1 cellular context compared by ENCODE assay signal in the genomic region with DNA sequence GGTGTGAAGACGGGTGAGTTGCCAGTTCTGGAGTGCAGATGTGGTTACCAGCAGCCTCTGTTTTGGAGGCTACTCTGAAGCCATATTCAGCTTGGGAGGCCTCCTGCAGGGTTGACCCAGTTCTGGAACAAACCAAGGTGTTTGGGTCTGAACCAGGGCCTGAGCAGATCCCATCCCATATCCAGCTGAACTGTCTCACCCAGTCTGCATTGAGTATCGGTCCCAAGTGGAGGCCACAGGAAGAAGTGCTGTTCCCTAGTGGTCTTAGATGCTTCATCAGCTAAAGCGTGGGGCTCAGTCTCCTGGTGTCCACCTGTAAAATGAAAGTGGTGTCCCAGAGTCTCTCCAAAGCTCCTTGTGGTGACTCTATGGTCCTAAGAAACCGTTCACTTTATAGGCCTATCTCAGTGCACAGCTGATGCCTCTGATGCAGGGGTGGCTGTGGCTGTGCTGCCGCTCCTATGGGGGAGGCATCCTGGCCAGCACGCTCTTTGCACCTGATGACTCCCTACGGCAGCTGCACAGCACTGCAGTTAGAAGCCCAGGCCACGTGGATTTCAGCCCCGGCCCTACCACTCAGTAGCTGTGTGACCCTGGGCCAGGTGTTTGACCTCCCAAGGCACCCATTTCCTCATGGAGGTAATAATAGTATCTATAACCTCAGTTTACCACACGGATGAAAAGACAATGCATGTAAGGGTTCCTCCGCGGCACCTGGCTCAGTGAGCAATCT.
TF ChIP-seq lines count a peak whose summit lies in the region.

No MANE protein-coding gene starts in this region.

TF ChIP-seq in K562, 482 proteins besides CTCF, POLR2A, EP300 and RAD21 (continues in another document):
- TF ChIP-seq CBFA2T2 (conservative IDR thresholded peaks at IDR 0.05) (peak; percentile 44), ZNF830 (CRISPR knock-in tag; IDR thresholded peaks at IDR 0.05) (no peak), L3MBTL2 (IDR thresholded peaks at IDR 0.05) (peak; percentile 76), ADNP (tag; IDR thresholded peaks at IDR 0.05) (no peak), NFRKB (IDR thresholded peaks at IDR 0.05; ENCODE audit: low read depth) (no peak), TCF3 (CRISPR knock-in tag; IDR thresholded peaks at IDR 0.05) (no peak), CBFA2T3 (IDR thresholded peaks at IDR 0.05) (peak; percentile 67), DDX20 (tag; IDR thresholded peaks at IDR 0.05; ENCODE audit: low read depth) (no peak), BHLHE40 (IDR thresholded peaks at IDR 0.05; ENCODE audit: low read length) (peak; percentile 62; the same call in 1 of the 2 replicates), ETS2 (tag; IDR thresholded peaks at IDR 0.05; ENCODE audit: borderline replicate concordance, poor library complexity, severe bottlenecking) (no peak), NFYB (IDR thresholded peaks at IDR 0.05; ENCODE audit: extremely low read depth, insufficient read length) (no peak), E2F3 (CRISPR knock-in tag; IDR thresholded peaks at IDR 0.05) (0 out of 2 replicates have a peak, but pooled peaks have one; percentile 27), ZNF766 (CRISPR knock-in tag; conservative IDR thresholded peaks at IDR 0.05) (no peak), ZNF3 (CRISPR knock-in tag; IDR thresholded peaks at IDR 0.05) (no peak), FOXP1 (CRISPR knock-in tag; IDR thresholded peaks at IDR 0.05) (no peak), DMBX1 (CRISPR knock-in tag; IDR thresholded peaks at IDR 0.05; ENCODE audit: borderline replicate concordance) (0 out of 2 replicates have a peak, but pooled peaks have one; percentile 31), SMARCA5 (IDR thresholded peaks at IDR 0.05) (no peak), MYC (IDR thresholded peaks at IDR 0.05; ENCODE audit: low read depth, low read length) (peak; percentile 77; the same call in 1 of the 2 replicates), MYC (CRISPR knock-in tag; IDR thresholded peaks at IDR 0.05; ENCODE audit: borderline replicate concordance, low read depth) (no peak), ZNF695 (CRISPR knock-in tag; IDR thresholded peaks at IDR 0.05) (no peak)
- TF ChIP-seq, protein P1, sequence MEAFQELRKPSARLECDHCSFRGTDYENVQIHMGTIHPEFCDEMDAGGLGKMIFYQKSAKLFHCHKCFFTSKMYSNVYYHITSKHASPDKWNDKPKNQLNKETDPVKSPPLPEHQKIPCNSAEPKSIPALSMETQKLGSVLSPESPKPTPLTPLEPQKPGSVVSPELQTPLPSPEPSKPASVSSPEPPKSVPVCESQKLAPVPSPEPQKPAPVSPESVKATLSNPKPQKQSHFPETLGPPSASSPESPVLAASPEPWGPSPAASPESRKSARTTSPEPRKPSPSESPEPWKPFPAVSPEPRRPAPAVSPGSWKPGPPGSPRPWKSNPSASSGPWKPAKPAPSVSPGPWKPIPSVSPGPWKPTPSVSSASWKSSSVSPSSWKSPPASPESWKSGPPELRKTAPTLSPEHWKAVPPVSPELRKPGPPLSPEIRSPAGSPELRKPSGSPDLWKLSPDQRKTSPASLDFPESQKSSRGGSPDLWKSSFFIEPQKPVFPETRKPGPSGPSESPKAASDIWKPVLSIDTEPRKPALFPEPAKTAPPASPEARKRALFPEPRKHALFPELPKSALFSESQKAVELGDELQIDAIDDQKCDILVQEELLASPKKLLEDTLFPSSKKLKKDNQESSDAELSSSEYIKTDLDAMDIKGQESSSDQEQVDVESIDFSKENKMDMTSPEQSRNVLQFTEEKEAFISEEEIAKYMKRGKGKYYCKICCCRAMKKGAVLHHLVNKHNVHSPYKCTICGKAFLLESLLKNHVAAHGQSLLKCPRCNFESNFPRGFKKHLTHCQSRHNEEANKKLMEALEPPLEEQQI (IDR thresholded peaks at IDR 0.05): no peak
- TF ChIP-seq, protein P2, sequence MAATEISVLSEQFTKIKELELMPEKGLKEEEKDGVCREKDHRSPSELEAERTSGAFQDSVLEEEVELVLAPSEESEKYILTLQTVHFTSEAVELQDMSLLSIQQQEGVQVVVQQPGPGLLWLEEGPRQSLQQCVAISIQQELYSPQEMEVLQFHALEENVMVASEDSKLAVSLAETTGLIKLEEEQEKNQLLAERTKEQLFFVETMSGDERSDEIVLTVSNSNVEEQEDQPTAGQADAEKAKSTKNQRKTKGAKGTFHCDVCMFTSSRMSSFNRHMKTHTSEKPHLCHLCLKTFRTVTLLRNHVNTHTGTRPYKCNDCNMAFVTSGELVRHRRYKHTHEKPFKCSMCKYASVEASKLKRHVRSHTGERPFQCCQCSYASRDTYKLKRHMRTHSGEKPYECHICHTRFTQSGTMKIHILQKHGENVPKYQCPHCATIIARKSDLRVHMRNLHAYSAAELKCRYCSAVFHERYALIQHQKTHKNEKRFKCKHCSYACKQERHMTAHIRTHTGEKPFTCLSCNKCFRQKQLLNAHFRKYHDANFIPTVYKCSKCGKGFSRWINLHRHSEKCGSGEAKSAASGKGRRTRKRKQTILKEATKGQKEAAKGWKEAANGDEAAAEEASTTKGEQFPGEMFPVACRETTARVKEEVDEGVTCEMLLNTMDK (IDR thresholded peaks at IDR 0.05; ENCODE audit: borderline replicate concordance, insufficient read depth, low read depth, low read length, poor library complexity, severe bottlenecking): no peak
- TF ChIP-seq, protein P3, sequence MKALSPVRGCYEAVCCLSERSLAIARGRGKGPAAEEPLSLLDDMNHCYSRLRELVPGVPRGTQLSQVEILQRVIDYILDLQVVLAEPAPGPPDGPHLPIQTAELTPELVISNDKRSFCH (CRISPR knock-in tag; IDR thresholded peaks at IDR 0.05): no peak
- TF ChIP-seq, protein P3 (tag; IDR thresholded peaks at IDR 0.05): no peak
- TF ChIP-seq, protein P4, sequence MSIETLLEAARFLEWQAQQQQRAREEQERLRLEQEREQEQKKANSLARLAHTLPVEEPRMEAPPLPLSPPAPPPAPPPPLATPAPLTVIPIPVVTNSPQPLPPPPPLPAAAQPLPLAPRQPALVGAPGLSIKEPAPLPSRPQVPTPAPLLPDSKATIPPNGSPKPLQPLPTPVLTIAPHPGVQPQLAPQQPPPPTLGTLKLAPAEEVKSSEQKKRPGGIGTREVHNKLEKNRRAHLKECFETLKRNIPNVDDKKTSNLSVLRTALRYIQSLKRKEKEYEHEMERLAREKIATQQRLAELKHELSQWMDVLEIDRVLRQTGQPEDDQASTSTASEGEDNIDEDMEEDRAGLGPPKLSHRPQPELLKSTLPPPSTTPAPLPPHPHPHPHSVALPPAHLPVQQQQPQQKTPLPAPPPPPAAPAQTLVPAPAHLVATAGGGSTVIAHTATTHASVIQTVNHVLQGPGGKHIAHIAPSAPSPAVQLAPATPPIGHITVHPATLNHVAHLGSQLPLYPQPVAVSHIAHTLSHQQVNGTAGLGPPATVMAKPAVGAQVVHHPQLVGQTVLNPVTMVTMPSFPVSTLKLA (conservative IDR thresholded peaks at IDR 0.05): peak; percentile 39 to 47; a peak in 1 of 4 replicates
- TF ChIP-seq, protein P5, sequence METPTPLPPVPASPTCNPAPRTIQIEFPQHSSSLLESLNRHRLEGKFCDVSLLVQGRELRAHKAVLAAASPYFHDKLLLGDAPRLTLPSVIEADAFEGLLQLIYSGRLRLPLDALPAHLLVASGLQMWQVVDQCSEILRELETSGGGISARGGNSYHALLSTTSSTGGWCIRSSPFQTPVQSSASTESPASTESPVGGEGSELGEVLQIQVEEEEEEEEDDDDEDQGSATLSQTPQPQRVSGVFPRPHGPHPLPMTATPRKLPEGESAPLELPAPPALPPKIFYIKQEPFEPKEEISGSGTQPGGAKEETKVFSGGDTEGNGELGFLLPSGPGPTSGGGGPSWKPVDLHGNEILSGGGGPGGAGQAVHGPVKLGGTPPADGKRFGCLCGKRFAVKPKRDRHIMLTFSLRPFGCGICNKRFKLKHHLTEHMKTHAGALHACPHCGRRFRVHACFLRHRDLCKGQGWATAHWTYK (CRISPR knock-in tag; IDR thresholded peaks at IDR 0.05): no peak
- TF ChIP-seq, protein P6, sequence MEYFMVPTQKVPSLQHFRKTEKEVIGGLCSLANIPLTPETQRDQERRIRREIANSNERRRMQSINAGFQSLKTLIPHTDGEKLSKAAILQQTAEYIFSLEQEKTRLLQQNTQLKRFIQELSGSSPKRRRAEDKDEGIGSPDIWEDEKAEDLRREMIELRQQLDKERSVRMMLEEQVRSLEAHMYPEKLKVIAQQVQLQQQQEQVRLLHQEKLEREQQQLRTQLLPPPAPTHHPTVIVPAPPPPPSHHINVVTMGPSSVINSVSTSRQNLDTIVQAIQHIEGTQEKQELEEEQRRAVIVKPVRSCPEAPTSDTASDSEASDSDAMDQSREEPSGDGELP (CRISPR knock-in tag; IDR thresholded peaks at IDR 0.05; ENCODE audit: borderline replicate concordance): peak; percentile 55; the same call in 1 of the 2 replicates
- TF ChIP-seq, protein P7, sequence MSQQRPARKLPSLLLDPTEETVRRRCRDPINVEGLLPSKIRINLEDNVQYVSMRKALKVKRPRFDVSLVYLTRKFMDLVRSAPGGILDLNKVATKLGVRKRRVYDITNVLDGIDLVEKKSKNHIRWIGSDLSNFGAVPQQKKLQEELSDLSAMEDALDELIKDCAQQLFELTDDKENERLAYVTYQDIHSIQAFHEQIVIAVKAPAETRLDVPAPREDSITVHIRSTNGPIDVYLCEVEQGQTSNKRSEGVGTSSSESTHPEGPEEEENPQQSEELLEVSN (IDR thresholded peaks at IDR 0.05; ENCODE audit: borderline replicate concordance in 1 of 2, extremely low read depth in 1 of 2, insufficient read depth in 1 of 2, insufficient read length in 1 of 2, low read depth in 1 of 2, low read length in 1 of 2, poor library complexity in 1 of 2, severe bottlenecking in 1 of 2): peak in 1 of 2 experiments; percentile 64
- TF ChIP-seq, protein P8, sequence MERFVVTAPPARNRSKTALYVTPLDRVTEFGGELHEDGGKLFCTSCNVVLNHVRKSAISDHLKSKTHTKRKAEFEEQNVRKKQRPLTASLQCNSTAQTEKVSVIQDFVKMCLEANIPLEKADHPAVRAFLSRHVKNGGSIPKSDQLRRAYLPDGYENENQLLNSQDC (CRISPR knock-in tag; IDR thresholded peaks at IDR 0.05): no peak
- TF ChIP-seq, protein P9, sequence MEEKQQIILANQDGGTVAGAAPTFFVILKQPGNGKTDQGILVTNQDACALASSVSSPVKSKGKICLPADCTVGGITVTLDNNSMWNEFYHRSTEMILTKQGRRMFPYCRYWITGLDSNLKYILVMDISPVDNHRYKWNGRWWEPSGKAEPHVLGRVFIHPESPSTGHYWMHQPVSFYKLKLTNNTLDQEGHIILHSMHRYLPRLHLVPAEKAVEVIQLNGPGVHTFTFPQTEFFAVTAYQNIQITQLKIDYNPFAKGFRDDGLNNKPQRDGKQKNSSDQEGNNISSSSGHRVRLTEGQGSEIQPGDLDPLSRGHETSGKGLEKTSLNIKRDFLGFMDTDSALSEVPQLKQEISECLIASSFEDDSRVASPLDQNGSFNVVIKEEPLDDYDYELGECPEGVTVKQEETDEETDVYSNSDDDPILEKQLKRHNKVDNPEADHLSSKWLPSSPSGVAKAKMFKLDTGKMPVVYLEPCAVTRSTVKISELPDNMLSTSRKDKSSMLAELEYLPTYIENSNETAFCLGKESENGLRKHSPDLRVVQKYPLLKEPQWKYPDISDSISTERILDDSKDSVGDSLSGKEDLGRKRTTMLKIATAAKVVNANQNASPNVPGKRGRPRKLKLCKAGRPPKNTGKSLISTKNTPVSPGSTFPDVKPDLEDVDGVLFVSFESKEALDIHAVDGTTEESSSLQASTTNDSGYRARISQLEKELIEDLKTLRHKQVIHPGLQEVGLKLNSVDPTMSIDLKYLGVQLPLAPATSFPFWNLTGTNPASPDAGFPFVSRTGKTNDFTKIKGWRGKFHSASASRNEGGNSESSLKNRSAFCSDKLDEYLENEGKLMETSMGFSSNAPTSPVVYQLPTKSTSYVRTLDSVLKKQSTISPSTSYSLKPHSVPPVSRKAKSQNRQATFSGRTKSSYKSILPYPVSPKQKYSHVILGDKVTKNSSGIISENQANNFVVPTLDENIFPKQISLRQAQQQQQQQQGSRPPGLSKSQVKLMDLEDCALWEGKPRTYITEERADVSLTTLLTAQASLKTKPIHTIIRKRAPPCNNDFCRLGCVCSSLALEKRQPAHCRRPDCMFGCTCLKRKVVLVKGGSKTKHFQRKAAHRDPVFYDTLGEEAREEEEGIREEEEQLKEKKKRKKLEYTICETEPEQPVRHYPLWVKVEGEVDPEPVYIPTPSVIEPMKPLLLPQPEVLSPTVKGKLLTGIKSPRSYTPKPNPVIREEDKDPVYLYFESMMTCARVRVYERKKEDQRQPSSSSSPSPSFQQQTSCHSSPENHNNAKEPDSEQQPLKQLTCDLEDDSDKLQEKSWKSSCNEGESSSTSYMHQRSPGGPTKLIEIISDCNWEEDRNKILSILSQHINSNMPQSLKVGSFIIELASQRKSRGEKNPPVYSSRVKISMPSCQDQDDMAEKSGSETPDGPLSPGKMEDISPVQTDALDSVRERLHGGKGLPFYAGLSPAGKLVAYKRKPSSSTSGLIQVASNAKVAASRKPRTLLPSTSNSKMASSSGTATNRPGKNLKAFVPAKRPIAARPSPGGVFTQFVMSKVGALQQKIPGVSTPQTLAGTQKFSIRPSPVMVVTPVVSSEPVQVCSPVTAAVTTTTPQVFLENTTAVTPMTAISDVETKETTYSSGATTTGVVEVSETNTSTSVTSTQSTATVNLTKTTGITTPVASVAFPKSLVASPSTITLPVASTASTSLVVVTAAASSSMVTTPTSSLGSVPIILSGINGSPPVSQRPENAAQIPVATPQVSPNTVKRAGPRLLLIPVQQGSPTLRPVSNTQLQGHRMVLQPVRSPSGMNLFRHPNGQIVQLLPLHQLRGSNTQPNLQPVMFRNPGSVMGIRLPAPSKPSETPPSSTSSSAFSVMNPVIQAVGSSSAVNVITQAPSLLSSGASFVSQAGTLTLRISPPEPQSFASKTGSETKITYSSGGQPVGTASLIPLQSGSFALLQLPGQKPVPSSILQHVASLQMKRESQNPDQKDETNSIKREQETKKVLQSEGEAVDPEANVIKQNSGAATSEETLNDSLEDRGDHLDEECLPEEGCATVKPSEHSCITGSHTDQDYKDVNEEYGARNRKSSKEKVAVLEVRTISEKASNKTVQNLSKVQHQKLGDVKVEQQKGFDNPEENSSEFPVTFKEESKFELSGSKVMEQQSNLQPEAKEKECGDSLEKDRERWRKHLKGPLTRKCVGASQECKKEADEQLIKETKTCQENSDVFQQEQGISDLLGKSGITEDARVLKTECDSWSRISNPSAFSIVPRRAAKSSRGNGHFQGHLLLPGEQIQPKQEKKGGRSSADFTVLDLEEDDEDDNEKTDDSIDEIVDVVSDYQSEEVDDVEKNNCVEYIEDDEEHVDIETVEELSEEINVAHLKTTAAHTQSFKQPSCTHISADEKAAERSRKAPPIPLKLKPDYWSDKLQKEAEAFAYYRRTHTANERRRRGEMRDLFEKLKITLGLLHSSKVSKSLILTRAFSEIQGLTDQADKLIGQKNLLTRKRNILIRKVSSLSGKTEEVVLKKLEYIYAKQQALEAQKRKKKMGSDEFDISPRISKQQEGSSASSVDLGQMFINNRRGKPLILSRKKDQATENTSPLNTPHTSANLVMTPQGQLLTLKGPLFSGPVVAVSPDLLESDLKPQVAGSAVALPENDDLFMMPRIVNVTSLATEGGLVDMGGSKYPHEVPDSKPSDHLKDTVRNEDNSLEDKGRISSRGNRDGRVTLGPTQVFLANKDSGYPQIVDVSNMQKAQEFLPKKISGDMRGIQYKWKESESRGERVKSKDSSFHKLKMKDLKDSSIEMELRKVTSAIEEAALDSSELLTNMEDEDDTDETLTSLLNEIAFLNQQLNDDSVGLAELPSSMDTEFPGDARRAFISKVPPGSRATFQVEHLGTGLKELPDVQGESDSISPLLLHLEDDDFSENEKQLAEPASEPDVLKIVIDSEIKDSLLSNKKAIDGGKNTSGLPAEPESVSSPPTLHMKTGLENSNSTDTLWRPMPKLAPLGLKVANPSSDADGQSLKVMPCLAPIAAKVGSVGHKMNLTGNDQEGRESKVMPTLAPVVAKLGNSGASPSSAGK (IDR thresholded peaks at IDR 0.05): peak; percentile 70
